Comparison of ENCODE assay signal across 1 cellular context in the genomic region with DNA sequence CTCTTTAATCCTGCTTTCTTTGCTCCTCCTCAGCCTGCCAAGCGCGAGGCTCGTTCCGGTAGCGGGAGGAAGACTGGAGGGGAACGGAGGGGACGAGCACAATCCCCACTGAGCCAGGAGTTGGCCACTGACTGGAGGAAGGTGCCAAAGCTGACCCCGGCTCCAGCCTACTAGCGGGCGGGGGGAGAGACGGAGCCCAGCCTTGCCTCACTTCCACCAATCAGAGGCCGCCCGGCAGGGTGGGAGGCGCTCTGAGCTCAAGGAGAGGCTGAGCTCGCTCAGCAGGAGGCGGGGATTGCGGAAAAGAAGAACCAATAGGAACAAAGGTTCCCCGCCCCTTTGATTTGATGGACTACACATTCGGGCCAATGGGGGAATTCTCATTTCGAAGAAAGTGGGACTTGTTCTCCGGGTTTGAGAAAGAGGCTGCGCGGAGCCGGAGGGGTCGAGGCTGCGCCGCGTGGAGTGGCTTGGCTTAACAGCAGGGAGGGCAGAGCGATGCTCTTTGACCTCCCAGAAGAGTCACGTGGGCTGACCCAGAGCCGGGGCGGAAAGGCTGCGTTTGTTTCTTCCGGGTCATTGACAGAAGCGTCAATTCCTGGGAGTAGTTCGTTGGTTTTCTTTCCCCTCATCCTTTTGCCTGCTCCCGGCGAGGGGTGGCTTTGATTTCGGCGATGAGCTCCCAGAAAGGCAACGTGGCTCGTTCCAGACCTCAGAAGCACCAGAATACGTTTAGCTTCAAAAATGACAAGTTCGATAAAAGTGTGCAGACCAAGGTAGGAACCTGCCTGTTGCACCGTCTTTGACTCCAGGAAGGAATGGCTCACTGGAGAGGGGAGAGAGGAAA.
A peak's percentile ranks its signal among the peaks of the same experiment; 100 is the strongest.
TF ChIP-seq lines count a peak whose summit lies in the region.

A gene (minus strand): TSS at position 133 of the 847 bp plus-strand sequence. CDS start 36,113 bp downstream, outside the sequence.
A gene with protein sequence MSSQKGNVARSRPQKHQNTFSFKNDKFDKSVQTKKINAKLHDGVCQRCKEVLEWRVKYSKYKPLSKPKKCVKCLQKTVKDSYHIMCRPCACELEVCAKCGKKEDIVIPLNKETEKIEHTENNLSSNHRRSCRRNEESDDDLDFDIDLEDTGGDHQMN (plus strand): TSS at position 579 of the 847 bp plus-strand sequence. CDS start 96 bp downstream, at position 675.

TF ChIP-seq in GM12878, 131 proteins besides CTCF, POLR2A, EP300 and RAD21 (continued from another document and continues in another):
- 0 out of 2 replicates have a peak, but pooled peaks have one; percentile 34 for TF ChIP-seq SPI1 (IDR thresholded peaks at IDR 0.05; ENCODE audit: borderline replicate concordance, insufficient read depth, low read depth, low read length)
- TF ChIP-seq, protein P1, sequence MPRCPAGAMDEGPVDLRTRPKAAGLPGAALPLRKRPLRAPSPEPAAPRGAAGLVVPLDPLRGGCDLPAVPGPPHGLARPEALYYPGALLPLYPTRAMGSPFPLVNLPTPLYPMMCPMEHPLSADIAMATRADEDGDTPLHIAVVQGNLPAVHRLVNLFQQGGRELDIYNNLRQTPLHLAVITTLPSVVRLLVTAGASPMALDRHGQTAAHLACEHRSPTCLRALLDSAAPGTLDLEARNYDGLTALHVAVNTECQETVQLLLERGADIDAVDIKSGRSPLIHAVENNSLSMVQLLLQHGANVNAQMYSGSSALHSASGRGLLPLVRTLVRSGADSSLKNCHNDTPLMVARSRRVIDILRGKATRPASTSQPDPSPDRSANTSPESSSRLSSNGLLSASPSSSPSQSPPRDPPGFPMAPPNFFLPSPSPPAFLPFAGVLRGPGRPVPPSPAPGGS (IDR thresholded peaks at IDR 0.05; ENCODE audit: borderline replicate concordance, insufficient read depth, low read depth, low read length, poor library complexity, severe bottlenecking) = no peak
- TF ChIP-seq, protein P2, sequence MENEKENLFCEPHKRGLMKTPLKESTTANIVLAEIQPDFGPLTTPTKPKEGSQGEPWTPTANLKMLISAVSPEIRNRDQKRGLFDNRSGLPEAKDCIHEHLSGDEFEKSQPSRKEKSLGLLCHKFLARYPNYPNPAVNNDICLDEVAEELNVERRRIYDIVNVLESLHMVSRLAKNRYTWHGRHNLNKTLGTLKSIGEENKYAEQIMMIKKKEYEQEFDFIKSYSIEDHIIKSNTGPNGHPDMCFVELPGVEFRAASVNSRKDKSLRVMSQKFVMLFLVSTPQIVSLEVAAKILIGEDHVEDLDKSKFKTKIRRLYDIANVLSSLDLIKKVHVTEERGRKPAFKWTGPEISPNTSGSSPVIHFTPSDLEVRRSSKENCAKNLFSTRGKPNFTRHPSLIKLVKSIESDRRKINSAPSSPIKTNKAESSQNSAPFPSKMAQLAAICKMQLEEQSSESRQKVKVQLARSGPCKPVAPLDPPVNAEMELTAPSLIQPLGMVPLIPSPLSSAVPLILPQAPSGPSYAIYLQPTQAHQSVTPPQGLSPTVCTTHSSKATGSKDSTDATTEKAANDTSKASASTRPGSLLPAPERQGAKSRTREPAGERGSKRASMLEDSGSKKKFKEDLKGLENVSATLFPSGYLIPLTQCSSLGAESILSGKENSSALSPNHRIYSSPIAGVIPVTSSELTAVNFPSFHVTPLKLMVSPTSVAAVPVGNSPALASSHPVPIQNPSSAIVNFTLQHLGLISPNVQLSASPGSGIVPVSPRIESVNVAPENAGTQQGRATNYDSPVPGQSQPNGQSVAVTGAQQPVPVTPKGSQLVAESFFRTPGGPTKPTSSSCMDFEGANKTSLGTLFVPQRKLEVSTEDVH (IDR thresholded peaks at IDR 0.05; ENCODE audit: low read depth, partially characterized antibody) = peak; percentile 80
- TF ChIP-seq RB1 (IDR thresholded peaks at IDR 0.05; ENCODE audit: borderline replicate concordance) = peak; percentile 59; the same call in 1 of the 2 replicates
- TF ChIP-seq EED (IDR thresholded peaks at IDR 0.05; ENCODE audit: low read depth) = no peak; the same call in none of the 2 replicates
- peak; percentile 93 for TF ChIP-seq SMAD5 (IDR thresholded peaks at IDR 0.05; ENCODE audit: low read depth)
- TF ChIP-seq, protein P3, sequence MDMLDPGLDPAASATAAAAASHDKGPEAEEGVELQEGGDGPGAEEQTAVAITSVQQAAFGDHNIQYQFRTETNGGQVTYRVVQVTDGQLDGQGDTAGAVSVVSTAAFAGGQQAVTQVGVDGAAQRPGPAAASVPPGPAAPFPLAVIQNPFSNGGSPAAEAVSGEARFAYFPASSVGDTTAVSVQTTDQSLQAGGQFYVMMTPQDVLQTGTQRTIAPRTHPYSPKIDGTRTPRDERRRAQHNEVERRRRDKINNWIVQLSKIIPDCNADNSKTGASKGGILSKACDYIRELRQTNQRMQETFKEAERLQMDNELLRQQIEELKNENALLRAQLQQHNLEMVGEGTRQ (IDR thresholded peaks at IDR 0.05; ENCODE audit: borderline replicate concordance, low read depth, low read length) = peak; percentile 89
- TF ChIP-seq GATAD2B (conservative IDR thresholded peaks at IDR 0.05; ENCODE audit: low read depth) = no peak
- TF ChIP-seq BACH1 (IDR thresholded peaks at IDR 0.05; ENCODE audit: borderline replicate concordance) = peak; percentile 4; the same call in 1 of the 2 replicates
- no peak; the same call in 1 of the 2 replicates for TF ChIP-seq CREM (IDR thresholded peaks at IDR 0.05; ENCODE audit: low read depth)
- TF ChIP-seq, protein P4, sequence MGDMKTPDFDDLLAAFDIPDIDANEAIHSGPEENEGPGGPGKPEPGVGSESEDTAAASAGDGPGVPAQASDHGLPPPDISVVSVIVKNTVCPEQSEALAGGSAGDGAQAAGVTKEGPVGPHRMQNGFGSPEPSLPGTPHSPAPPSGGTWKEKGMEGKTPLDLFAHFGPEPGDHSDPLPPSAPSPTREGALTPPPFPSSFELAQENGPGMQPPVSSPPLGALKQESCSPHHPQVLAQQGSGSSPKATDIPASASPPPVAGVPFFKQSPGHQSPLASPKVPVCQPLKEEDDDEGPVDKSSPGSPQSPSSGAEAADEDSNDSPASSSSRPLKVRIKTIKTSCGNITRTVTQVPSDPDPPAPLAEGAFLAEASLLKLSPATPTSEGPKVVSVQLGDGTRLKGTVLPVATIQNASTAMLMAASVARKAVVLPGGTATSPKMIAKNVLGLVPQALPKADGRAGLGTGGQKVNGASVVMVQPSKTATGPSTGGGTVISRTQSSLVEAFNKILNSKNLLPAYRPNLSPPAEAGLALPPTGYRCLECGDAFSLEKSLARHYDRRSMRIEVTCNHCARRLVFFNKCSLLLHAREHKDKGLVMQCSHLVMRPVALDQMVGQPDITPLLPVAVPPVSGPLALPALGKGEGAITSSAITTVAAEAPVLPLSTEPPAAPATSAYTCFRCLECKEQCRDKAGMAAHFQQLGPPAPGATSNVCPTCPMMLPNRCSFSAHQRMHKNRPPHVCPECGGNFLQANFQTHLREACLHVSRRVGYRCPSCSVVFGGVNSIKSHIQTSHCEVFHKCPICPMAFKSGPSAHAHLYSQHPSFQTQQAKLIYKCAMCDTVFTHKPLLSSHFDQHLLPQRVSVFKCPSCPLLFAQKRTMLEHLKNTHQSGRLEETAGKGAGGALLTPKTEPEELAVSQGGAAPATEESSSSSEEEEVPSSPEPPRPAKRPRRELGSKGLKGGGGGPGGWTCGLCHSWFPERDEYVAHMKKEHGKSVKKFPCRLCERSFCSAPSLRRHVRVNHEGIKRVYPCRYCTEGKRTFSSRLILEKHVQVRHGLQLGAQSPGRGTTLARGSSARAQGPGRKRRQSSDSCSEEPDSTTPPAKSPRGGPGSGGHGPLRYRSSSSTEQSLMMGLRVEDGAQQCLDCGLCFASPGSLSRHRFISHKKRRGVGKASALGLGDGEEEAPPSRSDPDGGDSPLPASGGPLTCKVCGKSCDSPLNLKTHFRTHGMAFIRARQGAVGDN (IDR thresholded peaks at IDR 0.05) = peak; percentile 100
- no peak; the same call in 1 of the 2 replicates for TF ChIP-seq MXI1 (IDR thresholded peaks at IDR 0.05; ENCODE audit: low read depth, low read length)
- peak; percentile 7 for TF ChIP-seq RUNX3 (IDR thresholded peaks at IDR 0.05; ENCODE audit: low read length)
- TF ChIP-seq, protein P5, sequence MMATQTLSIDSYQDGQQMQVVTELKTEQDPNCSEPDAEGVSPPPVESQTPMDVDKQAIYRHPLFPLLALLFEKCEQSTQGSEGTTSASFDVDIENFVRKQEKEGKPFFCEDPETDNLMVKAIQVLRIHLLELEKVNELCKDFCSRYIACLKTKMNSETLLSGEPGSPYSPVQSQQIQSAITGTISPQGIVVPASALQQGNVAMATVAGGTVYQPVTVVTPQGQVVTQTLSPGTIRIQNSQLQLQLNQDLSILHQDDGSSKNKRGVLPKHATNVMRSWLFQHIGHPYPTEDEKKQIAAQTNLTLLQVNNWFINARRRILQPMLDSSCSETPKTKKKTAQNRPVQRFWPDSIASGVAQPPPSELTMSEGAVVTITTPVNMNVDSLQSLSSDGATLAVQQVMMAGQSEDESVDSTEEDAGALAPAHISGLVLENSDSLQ (IDR thresholded peaks at IDR 0.05) = peak; percentile 98
- no peak for TF ChIP-seq SMC3 (IDR thresholded peaks at IDR 0.05; ENCODE audit: borderline replicate concordance, low read length)
- TF ChIP-seq SIX5 (IDR thresholded peaks at IDR 0.05; ENCODE audit: low read depth, low read length, severe bottlenecking) = no peak
- TF ChIP-seq, protein P6, sequence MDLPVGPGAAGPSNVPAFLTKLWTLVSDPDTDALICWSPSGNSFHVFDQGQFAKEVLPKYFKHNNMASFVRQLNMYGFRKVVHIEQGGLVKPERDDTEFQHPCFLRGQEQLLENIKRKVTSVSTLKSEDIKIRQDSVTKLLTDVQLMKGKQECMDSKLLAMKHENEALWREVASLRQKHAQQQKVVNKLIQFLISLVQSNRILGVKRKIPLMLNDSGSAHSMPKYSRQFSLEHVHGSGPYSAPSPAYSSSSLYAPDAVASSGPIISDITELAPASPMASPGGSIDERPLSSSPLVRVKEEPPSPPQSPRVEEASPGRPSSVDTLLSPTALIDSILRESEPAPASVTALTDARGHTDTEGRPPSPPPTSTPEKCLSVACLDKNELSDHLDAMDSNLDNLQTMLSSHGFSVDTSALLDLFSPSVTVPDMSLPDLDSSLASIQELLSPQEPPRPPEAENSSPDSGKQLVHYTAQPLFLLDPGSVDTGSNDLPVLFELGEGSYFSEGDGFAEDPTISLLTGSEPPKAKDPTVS (IDR thresholded peaks at IDR 0.05; ENCODE audit: low read depth, low read length) = no peak
- TF ChIP-seq ZSCAN29 (IDR thresholded peaks at IDR 0.05) = no peak
- peak; percentile 70; the same call in 1 of the 2 replicates for TF ChIP-seq TBL1XR1 (IDR thresholded peaks at IDR 0.05; ENCODE audit: low read depth, low read length)
- TF ChIP-seq BHLHE40 (IDR thresholded peaks at IDR 0.05; ENCODE audit: borderline replicate concordance in 1 of 2, low read depth in 2 of 2, low read length in 1 of 2) = peak; percentile 41 to 62; a peak in 2 of 4 replicates
- TF ChIP-seq STAT3 (IDR thresholded peaks at IDR 0.05; ENCODE audit: low read depth, low read length) = no peak
- TF ChIP-seq, protein P7, sequence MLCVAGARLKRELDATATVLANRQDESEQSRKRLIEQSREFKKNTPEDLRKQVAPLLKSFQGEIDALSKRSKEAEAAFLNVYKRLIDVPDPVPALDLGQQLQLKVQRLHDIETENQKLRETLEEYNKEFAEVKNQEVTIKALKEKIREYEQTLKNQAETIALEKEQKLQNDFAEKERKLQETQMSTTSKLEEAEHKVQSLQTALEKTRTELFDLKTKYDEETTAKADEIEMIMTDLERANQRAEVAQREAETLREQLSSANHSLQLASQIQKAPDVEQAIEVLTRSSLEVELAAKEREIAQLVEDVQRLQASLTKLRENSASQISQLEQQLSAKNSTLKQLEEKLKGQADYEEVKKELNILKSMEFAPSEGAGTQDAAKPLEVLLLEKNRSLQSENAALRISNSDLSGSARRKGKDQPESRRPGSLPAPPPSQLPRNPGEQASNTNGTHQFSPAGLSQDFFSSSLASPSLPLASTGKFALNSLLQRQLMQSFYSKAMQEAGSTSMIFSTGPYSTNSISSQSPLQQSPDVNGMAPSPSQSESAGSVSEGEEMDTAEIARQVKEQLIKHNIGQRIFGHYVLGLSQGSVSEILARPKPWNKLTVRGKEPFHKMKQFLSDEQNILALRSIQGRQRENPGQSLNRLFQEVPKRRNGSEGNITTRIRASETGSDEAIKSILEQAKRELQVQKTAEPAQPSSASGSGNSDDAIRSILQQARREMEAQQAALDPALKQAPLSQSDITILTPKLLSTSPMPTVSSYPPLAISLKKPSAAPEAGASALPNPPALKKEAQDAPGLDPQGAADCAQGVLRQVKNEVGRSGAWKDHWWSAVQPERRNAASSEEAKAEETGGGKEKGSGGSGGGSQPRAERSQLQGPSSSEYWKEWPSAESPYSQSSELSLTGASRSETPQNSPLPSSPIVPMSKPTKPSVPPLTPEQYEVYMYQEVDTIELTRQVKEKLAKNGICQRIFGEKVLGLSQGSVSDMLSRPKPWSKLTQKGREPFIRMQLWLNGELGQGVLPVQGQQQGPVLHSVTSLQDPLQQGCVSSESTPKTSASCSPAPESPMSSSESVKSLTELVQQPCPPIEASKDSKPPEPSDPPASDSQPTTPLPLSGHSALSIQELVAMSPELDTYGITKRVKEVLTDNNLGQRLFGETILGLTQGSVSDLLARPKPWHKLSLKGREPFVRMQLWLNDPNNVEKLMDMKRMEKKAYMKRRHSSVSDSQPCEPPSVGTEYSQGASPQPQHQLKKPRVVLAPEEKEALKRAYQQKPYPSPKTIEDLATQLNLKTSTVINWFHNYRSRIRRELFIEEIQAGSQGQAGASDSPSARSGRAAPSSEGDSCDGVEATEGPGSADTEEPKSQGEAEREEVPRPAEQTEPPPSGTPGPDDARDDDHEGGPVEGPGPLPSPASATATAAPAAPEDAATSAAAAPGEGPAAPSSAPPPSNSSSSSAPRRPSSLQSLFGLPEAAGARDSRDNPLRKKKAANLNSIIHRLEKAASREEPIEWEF (IDR thresholded peaks at IDR 0.05; ENCODE audit: insufficient replicate concordance, low read depth, low read length) = no peak
- TF ChIP-seq ZNF622 (IDR thresholded peaks at IDR 0.05) = no peak
- TF ChIP-seq HDAC2 (IDR thresholded peaks at IDR 0.05) = no peak
- no peak for TF ChIP-seq NFXL1 (IDR thresholded peaks at IDR 0.05; ENCODE audit: borderline replicate concordance)
- peak; percentile 85; the same call in 1 of the 2 replicates for TF ChIP-seq CBX5 (IDR thresholded peaks at IDR 0.05; ENCODE audit: low read depth)
- TF ChIP-seq, protein P8, sequence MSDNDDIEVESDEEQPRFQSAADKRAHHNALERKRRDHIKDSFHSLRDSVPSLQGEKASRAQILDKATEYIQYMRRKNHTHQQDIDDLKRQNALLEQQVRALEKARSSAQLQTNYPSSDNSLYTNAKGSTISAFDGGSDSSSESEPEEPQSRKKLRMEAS (IDR thresholded peaks at IDR 0.05; ENCODE audit: low read depth, low read length) = peak; percentile 94; the same call in 1 of the 2 replicates
- peak in 1 of 2 experiments; percentile 16; a peak in 1 of 4 replicates for TF ChIP-seq ETV6 (conservative IDR thresholded peaks at IDR 0.05 in 1 of 2, IDR thresholded peaks at IDR 0.05 in 1 of 2; ENCODE audit: borderline replicate concordance in 1 of 2, low read depth in 1 of 2)
- no peak for TF ChIP-seq TARDBP (IDR thresholded peaks at IDR 0.05; ENCODE audit: borderline replicate concordance)
- TF ChIP-seq SRF (IDR thresholded peaks at IDR 0.05; ENCODE audit: low read depth in 2 of 2, low read length in 2 of 2) = 0 out of 4 replicates have a peak, but pooled peaks of 1 of the 2 experiments have one; percentile 48
- no peak for TF ChIP-seq NFYA (IDR thresholded peaks at IDR 0.05; ENCODE audit: borderline replicate concordance, low read depth, low read length)
- TF ChIP-seq HDGF (IDR thresholded peaks at IDR 0.05) = no peak; the same call in 1 of the 2 replicates
